19 cellular contexts compared by ENCODE assay signal in the genomic region with DNA sequence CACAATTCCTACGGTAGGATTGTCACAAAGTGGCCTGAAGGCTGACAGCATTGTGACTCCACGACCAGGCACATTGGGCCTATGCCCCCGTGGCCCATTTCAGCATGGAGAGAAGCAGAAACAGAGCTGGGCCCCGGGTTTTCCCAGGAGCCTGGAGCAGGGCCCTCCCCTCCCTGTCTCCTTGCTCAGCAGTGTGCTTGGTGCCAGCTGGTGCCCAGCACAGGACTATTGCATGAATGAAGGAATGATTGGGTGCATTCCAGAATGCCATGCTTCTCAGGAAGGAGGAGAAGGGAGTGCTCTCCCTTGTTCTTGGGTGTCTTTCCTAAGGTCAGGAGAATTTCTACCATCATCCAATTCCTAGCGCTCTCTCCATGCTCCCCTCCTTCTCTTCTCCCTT. TPM values are rescaled to one million over a fixed set of nuclear protein-coding genes. Genes with fewer than 3 reads are reported as not detected.
DNase-seq lines count a peak whose midpoint lies in the region; ATAC-seq and TF ChIP-seq lines count a peak whose summit lies in the region.
"Had no signal": no experiment of that assay in that cellular context is flagged by ENCODE, and none has a peak within 500 bp of the region (broad histone marks: within the 10 kb centered on the region; RNA-seq: fewer than 3 reads in every experiment).

No MANE protein-coding gene starts in this region.

- POLR2A ChIA-PET in IMR-90 (lab: Charles Lee; ENCODE audit: unreplicated experiment): no interaction called here

- no peak overlapping the region for H4K5ac ChIP-seq in IMR-90 (ENCODE audit: low read depth, low read length)

- peaks cover 5% of the 10 kb centered on the region; the same call in 1 of the 2 replicates for H3K9me1 ChIP-seq in IMR-90 (ENCODE audit: insufficient read depth, low read length)

- DNase-seq in IMR-90 (no peak), T-helper 17 cell (no peak), kidney glomerular epithelial cell (lab: John Stamatoyannopoulos, UW) (peak; percentile 30), NCI-H524 treated with DMSO at 0.1 percent for 48 hours (lab: John Stamatoyannopoulos, UW) (no peak)
- DNase-seq in stimulated activated CD4-positive, alpha-beta T cell treated with anti-CD3 and anti-CD28 coated beads, Interleukin-12 subunit alpha, Interleukin-12 subunit beta, amount 100 ng/mL, for 4 hours: no peak
- DNase-seq: CD4-positive, CD25-positive, alpha-beta regulatory T cell; DND-41; GDM1; Kasumi-1; NCI-H1105; NCI-H187; NCI-H345; NCI-H69; SIG-M5 had no signal

- no peak overlapping the region for H3K56ac ChIP-seq in IMR-90 (ENCODE audit: extremely low read depth, insufficient read depth, low read length)

- no peaks in the 10 kb centered on the region for H3K27me3 ChIP-seq in IMR-90 (ENCODE audit: control insufficient read depth, insufficient read depth, low read length)

- no peak for TF ChIP-seq POLR2A in IMR-90 (IDR thresholded peaks at IDR 0.05; ENCODE audit: low read depth, low read length)

- no TSS peak for BruUV-seq in IMR-90 (replicated peaks; lab: Mats Ljungman, UMichigan)

- no peaks in the 10 kb centered on the region for H3K9me3 Mint-ChIP-seq in stimulated activated memory B cell treated with anti-CD40 and anti-IgM and Interleukin-4, amounts not matched to agents 10 μg/mL and 1 μg/mL and 100 μg/mL, for 72 hours
- H3K9me3 Mint-ChIP-seq: CD4-positive, CD25-positive, alpha-beta regulatory T cell; GM23338 had no signal

- H2AK9ac ChIP-seq in IMR-90 (replicated peaks; ENCODE audit: low read depth, low read length, poor library complexity): peak overlapping the region; percentile 63

- H3K23ac ChIP-seq in IMR-90 (ENCODE audit: low read depth, low read length): no peak overlapping the region

- H3K27ac Mint-ChIP-seq in T-helper 17 cell: peak overlapping the region; percentile 2
- H3K27ac Mint-ChIP-seq in stimulated activated memory B cell treated with anti-CD40 and anti-IgM and Interleukin-4, amounts not matched to agents 10 μg/mL and 1 μg/mL and 100 μg/mL, for 72 hours: peak overlapping the region; percentile 7
- H3K27ac Mint-ChIP-seq: B cell, GM23338 had no signal

- H3K4me3 Mint-ChIP-seq in T-helper 17 cell: no peak overlapping the region
- no peak overlapping the region for H3K4me3 Mint-ChIP-seq in stimulated activated memory B cell treated with anti-CD40 and anti-IgM and Interleukin-4, amounts not matched to agents 10 μg/mL and 1 μg/mL and 100 μg/mL, for 72 hours
- H3K4me3 Mint-ChIP-seq: B cell; CD4-positive, CD25-positive, alpha-beta regulatory T cell; GM23338 had no signal

- H3K9ac ChIP-seq in IMR-90 (ENCODE audit: low read depth, low read length): no peak overlapping the region

- intact Hi-C loops in IMR-90 (cut with micrococcal nuclease): no loop called here

- in situ Hi-C loops in IMR-90 (cut with MboI; ENCODE audit: low sequenced_read_pairs): no loop called here

- CTCF ChIA-PET in IMR-90 (lab: Yijun Ruan, JAX): no interaction called here

- H4K8ac ChIP-seq in IMR-90 (ENCODE audit: low read depth in 2 of 2, low read length in 2 of 2): no peak overlapping the region

- peaks cover 10% of the 10 kb centered on the region for H3K4me1 Mint-ChIP-seq in T-helper 17 cell
- peaks cover 51% of the 10 kb centered on the region for H3K4me1 Mint-ChIP-seq in stimulated activated memory B cell treated with anti-CD40 and anti-IgM and Interleukin-4, amounts not matched to agents 10 μg/mL and 1 μg/mL and 100 μg/mL, for 72 hours

- H2BK120ac ChIP-seq in IMR-90 (ENCODE audit: low read depth, low read length): no peak overlapping the region

- TF ChIP-seq RAD21 in IMR-90 (IDR thresholded peaks at IDR 0.05; ENCODE audit: low read length): no peak

- H3K9me3 ChIP-seq in IMR-90 (ENCODE audit: control insufficient read depth, insufficient read depth, low read length) (no peaks in the 10 kb centered on the region), T-helper 17 cell (ENCODE audit: control insufficient read depth, low read length, poor library complexity, severe bottlenecking) (no peaks in the 10 kb centered on the region)

- 0 out of 2 replicates have a peak overlapping the region, but pooled peaks have one; percentile 6 for H2BK20ac ChIP-seq in IMR-90 (ENCODE audit: low read depth, low read length)

- H2AK5ac ChIP-seq in IMR-90 (ENCODE audit: low read depth, low read length): no peak overlapping the region

- no peak for ATAC-seq in IMR-90 (ENCODE audit: low read depth)
- no peak for ATAC-seq in T-helper 17 cell
- ATAC-seq in stimulated activated memory B cell treated with anti-CD40 and anti-IgM and Interleukin-4, amounts not matched to agents 10 μg/mL and 1 μg/mL and 100 μg/mL, for 72 hours: no peak
- ATAC-seq in HG03196 (IDR thresholded peaks at IDR 0.05; ENCODE audit: unreplicated experiment): no peak
- ATAC-seq: GM12878, GM23338 had no signal

- H4K91ac ChIP-seq in IMR-90 (ENCODE audit: insufficient read depth, low read depth, low read length): no peak overlapping the region

- no peak overlapping the region for H2BK5ac ChIP-seq in IMR-90 (ENCODE audit: low read depth, low read length, poor library complexity, severe bottlenecking)

- H3K18ac ChIP-seq in IMR-90 (ENCODE audit: low read depth, low read length): no peak overlapping the region

- H3K4ac ChIP-seq in IMR-90 (ENCODE audit: low read depth, low read length): peak overlapping the region; percentile 30

- peaks cover 7% of the 10 kb centered on the region for H3K27me3 Mint-ChIP-seq in T-helper 17 cell
- H3K27me3 Mint-ChIP-seq in stimulated activated memory B cell treated with anti-CD40 and anti-IgM and Interleukin-4, amounts not matched to agents 10 μg/mL and 1 μg/mL and 100 μg/mL, for 72 hours: no peaks in the 10 kb centered on the region
- H3K27me3 Mint-ChIP-seq: B cell had no signal

- H2AFZ ChIP-seq in IMR-90 (replicated peaks; ENCODE audit: low read length, poor library complexity): no peak overlapping the region
- H2AFZ ChIP-seq: GM23338 had no signal

- no peak overlapping the region for H2BK15ac ChIP-seq in IMR-90 (ENCODE audit: low read depth, low read length)

- H3K36me3 ChIP-seq in IMR-90 (ENCODE audit: control insufficient read depth, insufficient read depth, low read length): no peaks in the 10 kb centered on the region

- dilution Hi-C loops in IMR-90 (cut with HindIII; ENCODE audit: low sequenced_read_pairs, unreplicated experiment): no loop called here

- no peak overlapping the region for H3K14ac ChIP-seq in IMR-90 (replicated peaks; ENCODE audit: low read depth, low read length)

- H3K79me1 ChIP-seq in IMR-90 (ENCODE audit: low read depth in 1 of 2, low read length in 2 of 2): no peaks in the 10 kb centered on the region; a peak in 1 of 4 replicates

- 68% methylated on average over 3 of the region's 5 CpGs; no CpG with 5 or more reads in 1 of the 2 experiments for WGBS in IMR-90 (ENCODE audit: extremely low coverage in 2 of 2, insufficient read length in 1 of 2), 2 experiments

- peaks cover 2% of the 10 kb centered on the region for H3K36me3 Mint-ChIP-seq in T-helper 17 cell (ENCODE audit: low read depth)
- H3K36me3 Mint-ChIP-seq in stimulated activated memory B cell treated with anti-CD40 and anti-IgM and Interleukin-4, amounts not matched to agents 10 μg/mL and 1 μg/mL and 100 μg/mL, for 72 hours: no peaks in the 10 kb centered on the region
- H3K36me3 Mint-ChIP-seq: CD4-positive, CD25-positive, alpha-beta regulatory T cell had no signal

- H3K27ac ChIP-seq in IMR-90 (ENCODE audit: insufficient read depth, low read length): no peak overlapping the region

- no peak for TF ChIP-seq CTCF in IMR-90 (conservative IDR thresholded peaks at IDR 0.05; ENCODE audit: low read depth, low read length)

- peaks cover 16% of the 10 kb centered on the region for H3K4me1 ChIP-seq in IMR-90 (ENCODE audit: control insufficient read depth, insufficient read depth, low read length)

- H4K20me1 ChIP-seq in IMR-90 (ENCODE audit: insufficient read depth, low read length): no peaks in the 10 kb centered on the region

- no peak overlapping the region for H3K4me3 ChIP-seq in IMR-90 (ENCODE audit: insufficient read depth, low read depth, low read length)
- H3K4me3 ChIP-seq: GM12878, GM23338 had no signal

- no peak overlapping the region for H3K4me2 ChIP-seq in IMR-90 (ENCODE audit: low read depth, low read length)
- H3K4me2 ChIP-seq: GM23338 had no signal

TF ChIP-seq in IMR-90, 13 proteins besides CTCF, POLR2A, EP300 and RAD21 (continues in another document):
- TF ChIP-seq MAFK (IDR thresholded peaks at IDR 0.05; ENCODE audit: low read depth, low read length) (no peak), CHD1 (IDR thresholded peaks at IDR 0.05; ENCODE audit: low read depth, low read length) (no peak), FOS (IDR thresholded peaks at IDR 0.05; ENCODE audit: low read depth, low read length) (no peak), MAZ (IDR thresholded peaks at IDR 0.05; ENCODE audit: borderline replicate concordance, low read depth, low read length) (no peak), SMC3 (IDR thresholded peaks at IDR 0.05; ENCODE audit: low read depth, low read length) (no peak), RFX5 (IDR thresholded peaks at IDR 0.05; ENCODE audit: low read depth, low read length) (no peak), RCOR1 (IDR thresholded peaks at IDR 0.05; ENCODE audit: insufficient replicate concordance, low read length) (no peak), MXI1 (IDR thresholded peaks at IDR 0.05; ENCODE audit: borderline replicate concordance, low read depth, low read length) (no peak), CEBPB (IDR thresholded peaks at IDR 0.05; ENCODE audit: low read depth, low read length) (no peak), BHLHE40 (IDR thresholded peaks at IDR 0.05; ENCODE audit: low read depth, low read length) (no peak), NFE2L2 (IDR thresholded peaks at IDR 0.05; ENCODE audit: low read depth, low read length) (no peak)
- TF ChIP-seq, protein P1, sequence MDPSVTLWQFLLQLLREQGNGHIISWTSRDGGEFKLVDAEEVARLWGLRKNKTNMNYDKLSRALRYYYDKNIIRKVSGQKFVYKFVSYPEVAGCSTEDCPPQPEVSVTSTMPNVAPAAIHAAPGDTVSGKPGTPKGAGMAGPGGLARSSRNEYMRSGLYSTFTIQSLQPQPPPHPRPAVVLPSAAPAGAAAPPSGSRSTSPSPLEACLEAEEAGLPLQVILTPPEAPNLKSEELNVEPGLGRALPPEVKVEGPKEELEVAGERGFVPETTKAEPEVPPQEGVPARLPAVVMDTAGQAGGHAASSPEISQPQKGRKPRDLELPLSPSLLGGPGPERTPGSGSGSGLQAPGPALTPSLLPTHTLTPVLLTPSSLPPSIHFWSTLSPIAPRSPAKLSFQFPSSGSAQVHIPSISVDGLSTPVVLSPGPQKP (IDR thresholded peaks at IDR 0.05; ENCODE audit: borderline replicate concordance, low read depth, low read length): no peak

RNA-seq across cellular contexts. Expression of gene IER5, which starts 33.7 kb away (rescaled TPM):
- 15.8 and 29.4 TPM in 2 replicates for total RNA-seq in IMR-90 (2012; rRNA removed)
- 27.1 and 28.9 TPM in 2 replicates for polyA plus RNA-seq in IMR-90 (2012; rRNA removed)
- polyA plus RNA-seq in IMR-90 (2012; cell fraction: cytosol; rRNA removed): 22.5 and 29.5 TPM in 2 replicates
- 32.6 and 44.5 TPM in 2 replicates for polyA plus RNA-seq in IMR-90 (2012; cell fraction: nucleus; rRNA removed; ENCODE audit: low replicate concordance)
- total RNA-seq in T-helper 17 cell: 100 to 1,000 TPM; 123 to 145 TPM
